Comparison of ENCODE assay signal across 12 cellular contexts in genomic region chr4:117447925-117448324, GRCh38.
DNase-seq lines count a peak whose midpoint lies in the region; ATAC-seq, FAIRE-seq and TF ChIP-seq lines count a peak whose summit lies in the region.
"Had no signal": no experiment of that assay in that cellular context is flagged by ENCODE, and none has a peak within 500 bp of the region (broad histone marks: within the 10 kb centered on the region; RNA-seq: fewer than 3 reads in every experiment).

No MANE protein-coding gene starts in this region.

- H3K4me3 ChIP-seq in HFF-Myc (replicated peaks; ENCODE audit: low read depth, low read length) (no peak overlapping the region), WERI-Rb-1 (ENCODE audit: low read depth, low read length) (no peak overlapping the region), mesendoderm (ENCODE audit: low read length) (no peak overlapping the region), aorta (ENCODE audit: low read length in 2 of 2) (no peak overlapping the region)
- H3K4me3 ChIP-seq: GM23248 had no signal

- H3K56ac ChIP-seq in mesendoderm (ENCODE audit: low read length): no peak overlapping the region

- H3K4me2 ChIP-seq in mesendoderm (ENCODE audit: low read length): no peak overlapping the region

- H3K27me3 ChIP-seq in WERI-Rb-1 (ENCODE audit: insufficient read depth, low read depth, severe bottlenecking) (no peaks in the 10 kb centered on the region), mesendoderm (ENCODE audit: insufficient read depth, low read length, poor library complexity) (no peaks in the 10 kb centered on the region), aorta (ENCODE audit: control insufficient read depth in 1 of 2, insufficient read depth in 2 of 2, low read length in 1 of 2) (peaks cover 0 to 2% of the 10 kb centered on the region in 2 donors)

- WGBS in mesendoderm (ENCODE audit: extremely low coverage, insufficient coverage, low lambda C conversion rate): no CpG with 5 or more reads among the region's 2 CpGs
- WGBS in aorta, 2 donors: 84 to 86% methylated on average over 2 of the region's 2 CpGs

- H3K23ac ChIP-seq in mesendoderm (ENCODE audit: low read length): no peak overlapping the region

- intact Hi-C loops in aorta (cut with DNase I): no loop called here

- TF ChIP-seq CTCF in GM12872 (IDR thresholded peaks at IDR 0.05; ENCODE audit: insufficient read depth, low read depth, low read length) (peak; percentile 59; the same call in 2 of the 3 replicates), HFF-Myc (IDR thresholded peaks at IDR 0.05; ENCODE audit: low read depth, low read length, missing control alignments) (peak; percentile 34), WERI-Rb-1 (IDR thresholded peaks at IDR 0.05; ENCODE audit: low read depth, low read length) (peak; percentile 38)

- no peak overlapping the region for H2AK5ac ChIP-seq in mesendoderm (ENCODE audit: low read length)

- H4K5ac ChIP-seq in mesendoderm (ENCODE audit: low read length): no peak overlapping the region

- H3K9me3 ChIP-seq in WERI-Rb-1 (ENCODE audit: severe bottlenecking) (peaks cover 2% of the 10 kb centered on the region), aorta (ENCODE audit: control insufficient read depth, low read length) (peaks cover 5% of the 10 kb centered on the region)

- H3K18ac ChIP-seq in mesendoderm (ENCODE audit: low read length): peak overlapping the region; percentile 51

- no peak for TF ChIP-seq POLR2A in H54 (IDR thresholded peaks at IDR 0.05; ENCODE audit: low read depth, low read length)

- H3K4ac ChIP-seq in mesendoderm (ENCODE audit: low read depth, low read length): no peak overlapping the region

- H2BK5ac ChIP-seq in mesendoderm (ENCODE audit: low read length): no peak overlapping the region

- no peaks in the 10 kb centered on the region for H3K4me1 ChIP-seq in mesendoderm (ENCODE audit: control insufficient read depth, low read depth, low read length)
- no peaks in the 10 kb centered on the region for H3K4me1 ChIP-seq in aorta (ENCODE audit: control insufficient read depth in 1 of 2, insufficient read depth in 2 of 2, low read length in 2 of 2)

- no peak overlapping the region for H3K9ac ChIP-seq in mesendoderm (ENCODE audit: low read length)
- H3K9ac ChIP-seq: GM23248 had no signal

- H3K27ac ChIP-seq in WERI-Rb-1 (no peak overlapping the region), mesendoderm (ENCODE audit: low read depth, low read length) (no peak overlapping the region), aorta (ENCODE audit: low read depth in 1 of 2, low read length in 2 of 2) (no peak overlapping the region)
- H3K27ac ChIP-seq: GM23248 had no signal

- DNase-seq in HFF-Myc (ENCODE audit: extremely low read depth, low read depth): no peak
- DNase-seq in WERI-Rb-1: peak; percentile 30
- DNase-seq in mesendoderm: peak; percentile 49
- no peak for DNase-seq in ecto neural progenitor cell (ENCODE audit: low spot score)
- no peak for DNase-seq in H54 (ENCODE audit: insufficient read length, low spot score)
- DNase-seq in aorta: no peak
- no peak for DNase-seq in NCI-H446 (lab: John Stamatoyannopoulos, UW)
- DNase-seq: GM23248, Kasumi-1, SHP77 treated with DMSO at 0.1 percent for 48 hours had no signal

- no peak for ATAC-seq in aorta (ENCODE audit: low FRiP score)

- H4K8ac ChIP-seq in mesendoderm (ENCODE audit: low read depth, low read length): no peak overlapping the region

- H3K79me2 ChIP-seq in mesendoderm (ENCODE audit: control insufficient read depth, insufficient read depth, low read length): no peaks in the 10 kb centered on the region

- H3K36me3 ChIP-seq in WERI-Rb-1 (no peaks in the 10 kb centered on the region), mesendoderm (ENCODE audit: control insufficient read depth, insufficient read depth, low read length) (no peaks in the 10 kb centered on the region), aorta (ENCODE audit: control insufficient read depth in 1 of 2, insufficient read depth in 2 of 2, low read length in 1 of 2) (no peaks in the 10 kb centered on the region)

- H2BK120ac ChIP-seq in mesendoderm (ENCODE audit: low read depth, low read length): no peak overlapping the region

- H2BK15ac ChIP-seq in mesendoderm (replicated peaks; ENCODE audit: low read depth): no peak overlapping the region

- no peaks in the 10 kb centered on the region for H3K79me1 ChIP-seq in mesendoderm (ENCODE audit: low read length)

- no peak for FAIRE-seq in H54 (lab: Jason Lieb, UNC)
- FAIRE-seq: G401.6 had no signal

Comparison
In these comparisons a context has a peak if more than half of its experiments do, and no peak if none do; other contexts are left out.
1. DNase-seq: peak in WERI-Rb-1 (single experiment) and mesendoderm (single experiment); none in HFF-Myc (single experiment), ecto neural progenitor cell (single experiment), H54 (single experiment), aorta (0 of 2) and NCI-H446 (0 of 2).
2. Peak in every context shown above with its lines, with median percentiles within 50 percentile points of each other: CTCF ChIP-seq.